Comparison of ENCODE assay signal across 1 cellular context in genomic region chr5:138444078-138444773, GRCh38.
TF ChIP-seq lines count a peak whose summit lies in the region.

No MANE protein-coding gene starts in this region.

TF ChIP-seq in H1, 55 proteins besides CTCF, POLR2A, EP300 and RAD21:
- no peak for TF ChIP-seq TEAD4 (IDR thresholded peaks at IDR 0.05; ENCODE audit: low read depth, low read length)
- no peak for TF ChIP-seq CTBP2 (IDR thresholded peaks at IDR 0.05; ENCODE audit: borderline replicate concordance, insufficient read depth, insufficient read length, low read length)
- no peak for TF ChIP-seq EZH2 (IDR thresholded peaks at IDR 0.05; ENCODE audit: low read depth, low read length, severe bottlenecking)
- no peak for TF ChIP-seq CBX5 (IDR thresholded peaks at IDR 0.05; ENCODE audit: low read depth, low read length)
- no peak for TF ChIP-seq CHD1 (IDR thresholded peaks at IDR 0.05; ENCODE audit: low read depth, low read length)
- no peak for TF ChIP-seq SUZ12 (IDR thresholded peaks at IDR 0.05; ENCODE audit: low read length)
- TF ChIP-seq KDM5A (IDR thresholded peaks at IDR 0.05; ENCODE audit: low read length): no peak
- TF ChIP-seq SIX5 (IDR thresholded peaks at IDR 0.05; ENCODE audit: low read depth, low read length): no peak
- TF ChIP-seq TAF7 (optimal IDR thresholded peaks at IDR 0.05; ENCODE audit: borderline replicate concordance, low read depth, low read length): no peak
- no peak for TF ChIP-seq POU5F1 (IDR thresholded peaks at IDR 0.05; ENCODE audit: low read depth, low read length)
- TF ChIP-seq E2F6 (IDR thresholded peaks at IDR 0.05): no peak
- no peak for TF ChIP-seq SIRT6 (IDR thresholded peaks at IDR 0.05; ENCODE audit: low read length)
